Comparison of ENCODE assay signal across 11 cellular contexts in the genomic region with DNA sequence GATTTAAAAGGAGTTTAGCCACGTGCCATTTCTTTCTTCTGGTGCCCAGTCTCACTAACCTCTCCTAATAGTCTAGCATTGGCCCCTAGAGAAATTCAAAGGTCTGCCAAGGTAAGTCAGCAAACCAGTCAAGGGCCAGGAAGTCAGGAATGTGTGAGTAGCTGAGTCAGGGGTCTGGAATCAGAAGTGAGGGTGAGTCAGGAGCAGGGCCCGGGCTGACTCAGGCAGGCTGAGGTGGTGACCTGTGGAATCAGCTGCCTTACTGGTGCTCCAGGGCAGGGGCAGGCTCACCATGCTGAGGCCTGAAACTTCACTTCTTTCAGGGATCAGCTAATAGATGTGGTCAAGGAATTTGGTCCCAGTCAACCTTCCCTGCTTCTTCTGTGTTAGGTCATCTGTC.
A peak's percentile ranks its signal among the peaks of the same experiment; 100 is the strongest.
DNase-seq lines count a peak whose midpoint lies in the region; ATAC-seq and TF ChIP-seq lines count a peak whose summit lies in the region.
"Had no signal": no experiment of that assay in that cellular context is flagged by ENCODE, and none has a peak within 500 bp of the region (broad histone marks: within the 10 kb centered on the region; RNA-seq: fewer than 3 reads in every experiment).

No MANE protein-coding gene starts in this region.

- no peak overlapping the region for H3K4me3 ChIP-seq in Panc1 (ENCODE audit: low read depth in 2 of 2, low read length in 2 of 2)
- no peak overlapping the region for H3K4me3 ChIP-seq in trophoblast cell (ENCODE audit: low read depth, low read length)

- no peak overlapping the region for H2AFZ ChIP-seq in trophoblast cell (ENCODE audit: insufficient read depth, low read length, poor library complexity)

- H4K91ac ChIP-seq in trophoblast cell (ENCODE audit: low read depth, low read length), result no peak overlapping the region

- H3K27me3 ChIP-seq in Panc1 (ENCODE audit: control insufficient read depth, insufficient read depth, low read length) (no peaks in the 10 kb centered on the region), trophoblast cell (ENCODE audit: insufficient read depth, low read length) (no peaks in the 10 kb centered on the region)

- H2BK5ac ChIP-seq in trophoblast cell (ENCODE audit: low read depth, low read length, poor library complexity), result no peak overlapping the region

- H3K23ac ChIP-seq in trophoblast cell (ENCODE audit: low read length), result no peak overlapping the region

- H3K9me3 ChIP-seq in Panc1 (ENCODE audit: control insufficient read depth, insufficient read depth, low read depth, low read length) (no peaks in the 10 kb centered on the region; the same call in 1 of the 2 replicates), trophoblast cell (ENCODE audit: insufficient read depth, low read depth, low read length) (no peaks in the 10 kb centered on the region)

- no peaks in the 10 kb centered on the region for H3K36me3 Mint-ChIP-seq in T-helper 2 cell treated with Interferon-gamma antibody and Interleukin-4, amounts not matched to agents 5 μg/mL and 100 μg/mL, for 36 hours (ENCODE audit: low read depth)
- H3K36me3 Mint-ChIP-seq: brain had no signal

- H3K9ac ChIP-seq in trophoblast cell (ENCODE audit: low read length), result no peak overlapping the region

- H4K12ac ChIP-seq in trophoblast cell (ENCODE audit: low read depth, low read length), result no peak overlapping the region

- H3K4me2 ChIP-seq in trophoblast cell (ENCODE audit: low read length), result peak overlapping the region; percentile 8

- H2BK12ac ChIP-seq in trophoblast cell (ENCODE audit: low read length), result no peak overlapping the region

- no TSS peak for BruUV-seq in Panc1 (replicated peaks; lab: Mats Ljungman, UMichigan)

- in situ Hi-C loops in Panc1 (cut with HindIII; ENCODE audit: low pct_unique_long_range_greater_than_20kb, low sequenced_read_pairs), result no loop called here

- H3K27ac Mint-ChIP-seq in T-helper 2 cell treated with Interferon-gamma antibody and Interleukin-4, amounts not matched to agents 5 μg/mL and 100 μg/mL, for 36 hours, result no peak overlapping the region
- H3K27ac Mint-ChIP-seq: stimulated activated naive CD8-positive, alpha-beta T cell treated with anti-CD3 and anti-CD28 coated beads, Interleukin-15, amount 100 ng/mL, for 72 hours had no signal

- peak; percentile 99 for ATAC-seq in Panc1
- peak; percentile 99 for ATAC-seq in esophagus mucosa
- ATAC-seq in GM19328 (IDR thresholded peaks at IDR 0.05; ENCODE audit: unreplicated experiment), result no peak
- ATAC-seq: stimulated activated naive CD8-positive, alpha-beta T cell treated with anti-CD3 and anti-CD28 coated beads, Interleukin-15, amount 100 ng/mL, for 72 hours had no signal

- TF ChIP-seq CTCF in Panc1 (IDR thresholded peaks at IDR 0.05), result no peak

- DNase-seq in ELF-1 (ENCODE audit: low read depth, low spot score) (peak; percentile 96), Panc1 (ENCODE audit: low read depth, low spot score) (peak; percentile 74), trophoblast cell (peak; percentile 92 to 94), CD1c-positive myeloid dendritic cell (ENCODE audit: extremely low spot score) (no peak), pons (ENCODE audit: low spot score) (no peak)
- DNase-seq in T-helper 2 cell treated with Interferon-gamma antibody and Interleukin-4, amounts not matched to agents 5 μg/mL and 100 μg/mL, for 36 hours (ENCODE audit: low spot score), result no peak
- DNase-seq: activated CD4-positive, alpha-beta T cell treated with anti-CD3 and anti-CD28 coated beads, Interleukin-2, amount 50 U/mL, for 1 hour; stimulated activated naive CD8-positive, alpha-beta T cell treated with anti-CD3 and anti-CD28 coated beads, Interleukin-15, amount 100 ng/mL, for 72 hours had no signal

- no peak overlapping the region for H3K14ac ChIP-seq in trophoblast cell (ENCODE audit: low read length)

- H3K79me1 ChIP-seq in trophoblast cell (ENCODE audit: low read length), result peaks cover 5% of the 10 kb centered on the region

- no peaks in the 10 kb centered on the region for H3K9me3 Mint-ChIP-seq in T-helper 2 cell treated with Interferon-gamma antibody and Interleukin-4, amounts not matched to agents 5 μg/mL and 100 μg/mL, for 36 hours
- H3K9me3 Mint-ChIP-seq: brain; stimulated activated naive CD8-positive, alpha-beta T cell treated with anti-CD3 and anti-CD28 coated beads, Interleukin-15, amount 100 ng/mL, for 72 hours had no signal

- H3K27ac ChIP-seq in Panc1 (ENCODE audit: low read length), result no peak overlapping the region
- H3K27ac ChIP-seq in trophoblast cell (ENCODE audit: low read depth, low read length), result peak overlapping the region; percentile 68

- H3K4me3 Mint-ChIP-seq in T-helper 2 cell treated with Interferon-gamma antibody and Interleukin-4, amounts not matched to agents 5 μg/mL and 100 μg/mL, for 36 hours, result no peak overlapping the region
- H3K4me3 Mint-ChIP-seq: brain; stimulated activated naive CD8-positive, alpha-beta T cell treated with anti-CD3 and anti-CD28 coated beads, Interleukin-15, amount 100 ng/mL, for 72 hours had no signal

- H3K36me3 ChIP-seq in Panc1 (ENCODE audit: control insufficient read depth, insufficient read depth, low read length), result no peaks in the 10 kb centered on the region
- H3K36me3 ChIP-seq in trophoblast cell (ENCODE audit: control insufficient read depth in 1 of 2, insufficient read depth in 2 of 2, low read length in 2 of 2), result no peaks in the 10 kb centered on the region

- H3K4me1 ChIP-seq in Panc1 (ENCODE audit: control insufficient read depth, insufficient read depth, low read length), result no peaks in the 10 kb centered on the region
- H3K4me1 ChIP-seq in trophoblast cell (ENCODE audit: control insufficient read depth in 1 of 2, insufficient read depth in 2 of 2, low read length in 2 of 2), result peaks cover 6 to 7% of the 10 kb centered on the region in 2 experiments

- H4K8ac ChIP-seq in trophoblast cell (ENCODE audit: low read depth, low read length), result no peak overlapping the region

- H3K27me3 Mint-ChIP-seq in T-helper 2 cell treated with Interferon-gamma antibody and Interleukin-4, amounts not matched to agents 5 μg/mL and 100 μg/mL, for 36 hours (ENCODE audit: low read depth), result peaks cover 26% of the 10 kb centered on the region

- H2BK120ac ChIP-seq in trophoblast cell (ENCODE audit: insufficient read depth, low read length, poor library complexity), result no peak overlapping the region

- WGBS in trophoblast cell (ENCODE audit: extremely low coverage, insufficient coverage, insufficient read length), result no CpG with 5 or more reads among the region's 2 CpGs

- H3K79me2 ChIP-seq in trophoblast cell (ENCODE audit: control insufficient read depth, insufficient read depth, low read length, poor library complexity), result peaks cover 2% of the 10 kb centered on the region

- POLR2A ChIA-PET in Panc1 (lab: Charles Lee), result no interaction called here

- H3K4me1 Mint-ChIP-seq in T-helper 2 cell treated with Interferon-gamma antibody and Interleukin-4, amounts not matched to agents 5 μg/mL and 100 μg/mL, for 36 hours (ENCODE audit: low read depth), result no peaks in the 10 kb centered on the region
- H3K4me1 Mint-ChIP-seq: brain; stimulated activated naive CD8-positive, alpha-beta T cell treated with anti-CD3 and anti-CD28 coated beads, Interleukin-15, amount 100 ng/mL, for 72 hours had no signal

- H3K18ac ChIP-seq in trophoblast cell (ENCODE audit: low read length), result no peak overlapping the region

- H2AK5ac ChIP-seq in trophoblast cell (ENCODE audit: low read length), result no peak overlapping the region

- intact Hi-C loops in Panc1 (cut with micrococcal nuclease; ENCODE audit: unreplicated experiment), result no loop called here

- CTCF ChIA-PET in Panc1 (lab: Charles Lee), result no interaction called here

- H3K4ac ChIP-seq in trophoblast cell (ENCODE audit: low read depth, low read length), result no peak overlapping the region

Comparison
In these comparisons a context has a peak if more than half of its experiments do, and no peak if none do; other contexts are left out.
1. DNase-seq: peak in ELF-1 (single experiment), Panc1 (single experiment) and trophoblast cell (2 of 2); none in CD1c-positive myeloid dendritic cell (single experiment), pons (single experiment) and T-helper 2 cell treated with Interferon-gamma antibody and Interleukin-4, amounts not matched to agents 5 μg/mL and 100 μg/mL, for 36 hours (single experiment).